Comparison of ENCODE assay signal across 11 cellular contexts in genomic region chr12:124410354-124411175, GRCh38.
A peak's percentile ranks its signal among the peaks of the same experiment; 100 is the strongest.
DNase-seq lines count a peak whose midpoint lies in the region; ATAC-seq and TF ChIP-seq lines count a peak whose summit lies in the region.
"Had no signal": no experiment of that assay in that cellular context is flagged by ENCODE, and none has a peak within 500 bp of the region (broad histone marks: within the 10 kb centered on the region; RNA-seq: fewer than 3 reads in every experiment).

No MANE protein-coding gene starts in this region.

- DNase-seq in COLO668 (lab: John Stamatoyannopoulos, UW; ENCODE audit: unreplicated experiment) (peak; percentile 84), NCI-H2196 treated with DMSO at 0.1 percent for 48 hours (lab: John Stamatoyannopoulos, UW; ENCODE audit: unreplicated experiment) (peak; percentile 32), esophagus squamous epithelium (lab: John Stamatoyannopoulos, UW) (no peak), psoas muscle (peak; percentile 67 to 87), amniotic stem cell (lab: John Stamatoyannopoulos, UW) (no peak), SIG-M5 (lab: John Stamatoyannopoulos, UW) (no peak), COR-L47 (lab: John Stamatoyannopoulos, UW) (no peak)
- DNase-seq in stimulated activated CD4-positive, alpha-beta T cell treated with anti-CD3 and anti-CD28 coated beads, Interleukin-4, amount 100 ng/mL, for 24 hours = no peak
- DNase-seq: activated gamma-delta T cell treated with Interleukin-2 at 50 U/mL for 16 hours, NCI-H1930 had no signal

- H3K4me1 ChIP-seq in esophagus squamous epithelium (peaks cover 18 to 47% (median 30%) of the 10 kb centered on the region in 3 donors), psoas muscle (peaks cover 50% of the 10 kb centered on the region)

- WGBS in esophagus squamous epithelium, 2 donors = 78 to 82% methylated on average over 3 to 12 of the region's 15 CpGs
- WGBS in psoas muscle, 3 donors = 25 to 36% (median 32%) methylated on average over 14 to 15 of the region's 15 CpGs

- H3K36me3 ChIP-seq in esophagus squamous epithelium (peaks cover 7 to 97% (median 14%) of the 10 kb centered on the region in 3 donors), psoas muscle (ENCODE audit: insufficient read depth in 1 of 2, low read depth in 1 of 2) (peaks cover 0 to 4% of the 10 kb centered on the region in 2 donors)

- H3K9me3 ChIP-seq in esophagus squamous epithelium (no peaks in the 10 kb centered on the region), psoas muscle (no peaks in the 10 kb centered on the region)
- H3K9me3 ChIP-seq: neutrophil had no signal

- TF ChIP-seq CTCF in esophagus squamous epithelium (IDR thresholded peaks at IDR 0.05) (no peak), psoas muscle (IDR thresholded peaks at IDR 0.05) (no peak)

- TF ChIP-seq POLR2A in esophagus squamous epithelium (IDR thresholded peaks at IDR 0.05) = no peak

- intact Hi-C loops in esophagus squamous epithelium (cut with DNase I) (no loop called here), psoas muscle (cut with DNase I) (no loop called here)

- H3K27ac ChIP-seq in esophagus squamous epithelium = peak overlapping the region; percentile 10 to 75 (median 54)
- H3K27ac ChIP-seq in psoas muscle = peak overlapping the region; percentile 78
- H3K27ac ChIP-seq: neutrophil had no signal

- peak; percentile 67 to 82 (median 79) for ATAC-seq in psoas muscle

- no peaks in the 10 kb centered on the region for H3K27me3 ChIP-seq in esophagus squamous epithelium
- H3K27me3 ChIP-seq in psoas muscle (ENCODE audit: insufficient read depth in 3 of 3, low read length in 2 of 3) = no peaks in the 10 kb centered on the region
- H3K27me3 ChIP-seq: neutrophil had no signal

- H3K4me3 ChIP-seq in esophagus squamous epithelium = no peak overlapping the region
- H3K4me3 ChIP-seq in psoas muscle = no peak overlapping the region

Comparison
In these comparisons a context has a peak if more than half of its experiments do, and no peak if none do; other contexts are left out.
1. DNase-seq: peak in COLO668 (single experiment), NCI-H2196 treated with DMSO at 0.1 percent for 48 hours (single experiment) and psoas muscle (2 of 2); none in esophagus squamous epithelium (single experiment), stimulated activated CD4-positive, alpha-beta T cell treated with anti-CD3 and anti-CD28 coated beads, Interleukin-4, amount 100 ng/mL, for 24 hours (single experiment), amniotic stem cell (single experiment), SIG-M5 (single experiment) and COR-L47 (single experiment).